Comparison of ENCODE assay signal across 16 cellular contexts in genomic region chr12:126668538-126668937, GRCh38.
DNase-seq lines count a peak whose midpoint lies in the region; ATAC-seq, FAIRE-seq and TF ChIP-seq lines count a peak whose summit lies in the region.
"Had no signal": no experiment of that assay in that cellular context is flagged by ENCODE, and none has a peak within 500 bp of the region (broad histone marks: within the 10 kb centered on the region; RNA-seq: fewer than 3 reads in every experiment).

No MANE protein-coding gene starts in this region.

- ATAC-seq in left lung (peak; percentile 89), GM19351 (IDR thresholded peaks at IDR 0.05; ENCODE audit: unreplicated experiment) (no peak)
- ATAC-seq: activated T-helper 17 cell treated with anti-CD3 and anti-CD28 coated beads, Interleukin-2, amount 50 U/mL, for 72 hours had no signal

- H3K4me3 Mint-ChIP-seq in astrocyte (ENCODE audit: unreplicated experiment) (no peak overlapping the region), osteocyte (ENCODE audit: unreplicated experiment) (no peak overlapping the region)
- H3K4me3 Mint-ChIP-seq: activated T-helper 17 cell treated with anti-CD3 and anti-CD28 coated beads, Interleukin-2, amount 50 U/mL, for 72 hours; naive B cell had no signal

- H3K27me3 Mint-ChIP-seq in astrocyte (ENCODE audit: low read depth, unreplicated experiment) (no peaks in the 10 kb centered on the region), osteocyte (ENCODE audit: unreplicated experiment) (no peaks in the 10 kb centered on the region)
- H3K27me3 Mint-ChIP-seq: naive B cell had no signal

- no peaks in the 10 kb centered on the region for H3K9me3 ChIP-seq in astrocyte (ENCODE audit: insufficient read depth, low read depth, low read length)
- no peaks in the 10 kb centered on the region for H3K9me3 ChIP-seq in left lung
- H3K9me3 ChIP-seq in right atrium auricular region = no peaks in the 10 kb centered on the region

- TF ChIP-seq CTCF in AG09309 (IDR thresholded peaks at IDR 0.05; ENCODE audit: control insufficient read depth, insufficient read depth, low read depth, low read length, missing control alignments) = no peak
- TF ChIP-seq CTCF in astrocyte (IDR thresholded peaks at IDR 0.05; ENCODE audit: insufficient read depth, low read depth, low read length) = no peak
- TF ChIP-seq CTCF in left lung (IDR thresholded peaks at IDR 0.05) = no peak
- TF ChIP-seq CTCF in osteocyte (IDR thresholded peaks at IDR 0.05) = no peak
- TF ChIP-seq CTCF in right atrium auricular region (IDR thresholded peaks at IDR 0.05) = no peak

- no peaks in the 10 kb centered on the region for H3K36me3 Mint-ChIP-seq in astrocyte (ENCODE audit: low read depth, unreplicated experiment)
- no peaks in the 10 kb centered on the region for H3K36me3 Mint-ChIP-seq in osteocyte (ENCODE audit: unreplicated experiment)
- H3K36me3 Mint-ChIP-seq: naive B cell had no signal

- H3K4me1 ChIP-seq in astrocyte (ENCODE audit: insufficient read depth, low read length) = peaks cover 32% of the 10 kb centered on the region
- H3K4me1 ChIP-seq in left lung = no peaks in the 10 kb centered on the region
- H3K4me1 ChIP-seq in right atrium auricular region = no peaks in the 10 kb centered on the region
- H3K4me1 ChIP-seq: transverse colon had no signal

- FAIRE-seq in astrocyte (lab: Jason Lieb, UNC) = no peak
- FAIRE-seq: G401.6 had no signal

- peak overlapping the region; percentile 94 for H3K27ac ChIP-seq in astrocyte (ENCODE audit: low read depth, low read length)
- no peak overlapping the region for H3K27ac ChIP-seq in left lung
- H3K27ac ChIP-seq in right atrium auricular region = no peak overlapping the region
- H3K27ac ChIP-seq: HL-60, transverse colon had no signal

- peak overlapping the region; percentile 68 for H3K9ac ChIP-seq in astrocyte (ENCODE audit: low read length)

- H2AFZ ChIP-seq in astrocyte (ENCODE audit: low read depth, low read length) = no peak overlapping the region

- H3K9me3 Mint-ChIP-seq in astrocyte (ENCODE audit: unreplicated experiment) = peaks cover 2% of the 10 kb centered on the region
- H3K9me3 Mint-ChIP-seq in osteocyte (ENCODE audit: unreplicated experiment) = peaks cover 44% of the 10 kb centered on the region

- H3K36me3 ChIP-seq in astrocyte (ENCODE audit: insufficient read depth, low read length) (no peaks in the 10 kb centered on the region), left lung (no peaks in the 10 kb centered on the region), right atrium auricular region (no peaks in the 10 kb centered on the region)
- H3K36me3 ChIP-seq: transverse colon had no signal

- H3K27me3 ChIP-seq in astrocyte (ENCODE audit: insufficient read depth, low read length) = no peaks in the 10 kb centered on the region
- no peaks in the 10 kb centered on the region for H3K27me3 ChIP-seq in left lung
- no peaks in the 10 kb centered on the region for H3K27me3 ChIP-seq in right atrium auricular region
- H3K27me3 ChIP-seq: transverse colon had no signal

- peak overlapping the region; percentile 74 for H3K4me2 ChIP-seq in astrocyte (ENCODE audit: low read length)

- H3K79me2 ChIP-seq in astrocyte (ENCODE audit: insufficient read depth, low read length) = no peaks in the 10 kb centered on the region

- intact Hi-C loops in left lung (cut with DNase I) = no loop called here

- no peaks in the 10 kb centered on the region for H3K4me1 Mint-ChIP-seq in astrocyte (ENCODE audit: low read depth, unreplicated experiment)
- no peaks in the 10 kb centered on the region for H3K4me1 Mint-ChIP-seq in osteocyte (ENCODE audit: unreplicated experiment)
- H3K4me1 Mint-ChIP-seq: activated T-helper 17 cell treated with anti-CD3 and anti-CD28 coated beads, Interleukin-2, amount 50 U/mL, for 72 hours; naive B cell had no signal

- DNase-seq in AG09309 (ENCODE audit: low read depth) = peak; percentile 99
- peak; percentile 9 for DNase-seq in LoVo (ENCODE audit: low spot score)
- DNase-seq in astrocyte (ENCODE audit: low read depth) = peak; percentile 99
- DNase-seq in left lung = no peak
- no peak for DNase-seq in NCI-H748 (lab: John Stamatoyannopoulos, UW; ENCODE audit: unreplicated experiment)
- no peak for DNase-seq in osteocyte (ENCODE audit: extremely low spot score, unreplicated experiment)
- no peak for DNase-seq in right atrium auricular region (ENCODE audit: low spot score)
- DNase-seq: activated CD4-positive, alpha-beta T cell treated with anti-CD3 and anti-CD28 coated beads for 4 hours; naive B cell; NCI-H1048; NCI-H526 treated with DMSO at 0.1 percent for 48 hours; transverse colon had no signal

- H4K20me1 ChIP-seq in astrocyte (ENCODE audit: insufficient read depth, low read length) = no peaks in the 10 kb centered on the region

- no peak overlapping the region for H3K27ac Mint-ChIP-seq in astrocyte (ENCODE audit: unreplicated experiment)
- H3K27ac Mint-ChIP-seq in osteocyte (ENCODE audit: unreplicated experiment) = no peak overlapping the region
- H3K27ac Mint-ChIP-seq: activated T-helper 17 cell treated with anti-CD3 and anti-CD28 coated beads, Interleukin-2, amount 50 U/mL, for 72 hours; naive B cell had no signal

- H3K4me3 ChIP-seq in AG09309 (ENCODE audit: control insufficient read depth, low read depth, low read length) (no peak overlapping the region), astrocyte (ENCODE audit: insufficient read depth, low read depth, low read length) (peak overlapping the region; percentile 8), left lung (no peak overlapping the region), right atrium auricular region (no peak overlapping the region)
- H3K4me3 ChIP-seq: transverse colon had no signal

Comparison
In these comparisons a context has a peak if more than half of its experiments do, and no peak if none do; other contexts are left out.
1. DNase-seq: peak in AG09309 (single experiment), LoVo (single experiment) and astrocyte (single experiment); none in left lung (0 of 2), NCI-H748 (single experiment), osteocyte (single experiment) and right atrium auricular region (single experiment).